ENCODE assay signal across 1 cellular context in the genomic region with DNA sequence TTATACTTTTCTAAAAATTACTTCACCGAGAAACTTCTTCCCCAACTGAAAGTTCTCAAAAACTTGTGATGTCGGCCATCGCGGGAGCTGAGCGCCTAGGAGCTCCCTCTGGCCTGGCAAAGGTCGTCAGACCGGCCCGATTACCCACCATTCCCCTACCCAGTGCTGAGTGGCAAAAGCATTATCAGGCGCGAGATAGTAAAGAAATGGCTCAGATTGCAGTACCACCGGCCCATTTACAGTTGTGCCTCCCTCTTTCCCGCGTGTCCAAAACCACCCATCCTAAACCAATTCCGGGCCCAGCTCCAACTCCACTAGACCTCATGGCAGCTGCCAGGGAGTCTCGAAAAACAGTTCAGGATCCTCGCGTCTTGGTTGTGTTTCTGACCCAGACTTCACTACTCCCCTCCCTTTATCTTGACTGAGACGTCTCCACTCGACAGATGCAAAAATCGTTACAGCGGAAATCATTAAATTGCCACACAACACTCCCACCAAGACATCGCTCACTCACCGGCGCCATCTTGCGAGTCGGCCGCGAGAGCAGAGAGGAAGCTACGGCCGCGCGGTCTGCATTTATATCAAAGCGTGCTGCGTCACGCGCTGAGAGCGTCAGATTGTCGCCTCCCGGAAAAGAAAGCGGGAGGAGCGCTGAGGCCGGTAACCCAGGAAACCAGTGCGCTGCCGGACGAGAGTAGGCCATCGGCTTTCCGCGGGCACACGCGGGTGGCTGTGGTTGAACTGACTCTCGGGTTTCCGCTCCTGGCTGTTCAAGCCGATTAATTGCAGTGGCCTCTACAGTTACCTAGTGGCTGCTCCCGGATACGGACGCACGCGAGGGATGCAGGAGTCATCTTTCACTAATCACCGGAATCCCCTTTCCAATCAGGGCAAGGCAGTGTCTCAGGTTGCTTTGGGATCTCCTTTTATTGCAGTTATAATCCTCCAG.
TF ChIP-seq lines count a peak whose summit lies in the region.

A gene (minus strand): TSS at position 551 of the 949 bp plus-strand sequence. CDS start 28 bp downstream, at position 523.

TF ChIP-seq in HepG2, 621 proteins besides CTCF, POLR2A, EP300 and RAD21 (continued from another document and continues in another):
- TF ChIP-seq ZNF766 (CRISPR knock-in tag; IDR thresholded peaks at IDR 0.05; ENCODE audit: borderline replicate concordance) (no peak; the same call in 1 of the 2 replicates), CAMTA2 (CRISPR knock-in tag; IDR thresholded peaks at IDR 0.05; ENCODE audit: borderline replicate concordance) (no peak), HDAC2 (CRISPR knock-in tag; IDR thresholded peaks at IDR 0.05) (peak; percentile 75), SALL1 (CRISPR knock-in tag; IDR thresholded peaks at IDR 0.05) (peak; percentile 91), HMGA1 (CRISPR knock-in tag; conservative IDR thresholded peaks at IDR 0.05) (no peak), SMAD9 (CRISPR knock-in tag; IDR thresholded peaks at IDR 0.05) (no peak), ZNF460 (CRISPR knock-in tag; IDR thresholded peaks at IDR 0.05; ENCODE audit: borderline replicate concordance) (no peak), REL (CRISPR knock-in tag; conservative IDR thresholded peaks at IDR 0.05) (peak; percentile 36; the same call in 1 of the 2 replicates), HCFC1 (IDR thresholded peaks at IDR 0.05; ENCODE audit: low read depth, low read length) (peak; percentile 40), ZNF101 (CRISPR knock-in tag; IDR thresholded peaks at IDR 0.05; ENCODE audit: borderline replicate concordance, low read depth) (no peak), SP2 (CRISPR knock-in tag; IDR thresholded peaks at IDR 0.05) (no peak), SRSF4 (IDR thresholded peaks at IDR 0.05; ENCODE audit: low read depth, low read length, poor library complexity, severe bottlenecking) (no peak), TEAD2 (CRISPR knock-in tag; IDR thresholded peaks at IDR 0.05) (no peak), KDM2A (CRISPR knock-in tag; IDR thresholded peaks at IDR 0.05; ENCODE audit: borderline replicate concordance, low read depth) (peak; percentile 90), ZNF605 (CRISPR knock-in tag; IDR thresholded peaks at IDR 0.05) (peak; percentile 81), ZNF558 (CRISPR knock-in tag; IDR thresholded peaks at IDR 0.05; ENCODE audit: borderline replicate concordance) (peak; percentile 84; the same call in 1 of the 2 replicates), AKAP8 (CRISPR knock-in tag; IDR thresholded peaks at IDR 0.05) (no peak), RARA (CRISPR knock-in tag; IDR thresholded peaks at IDR 0.05) (0 out of 2 replicates have a peak, but pooled peaks have one; percentile 28), BRCA1 (CRISPR knock-in tag; IDR thresholded peaks at IDR 0.05) (peak; percentile 44; the same call in 1 of the 2 replicates), ZNF543 (CRISPR knock-in tag; IDR thresholded peaks at IDR 0.05) (peak; percentile 76; the same call in 1 of the 2 replicates), ZNF274 (CRISPR knock-in tag; IDR thresholded peaks at IDR 0.05) (no peak), HOXA7 (CRISPR knock-in tag; IDR thresholded peaks at IDR 0.05) (no peak), HNRNPH1 (optimal IDR thresholded peaks at IDR 0.05; ENCODE audit: low read depth, low read length) (peak; percentile 24), PITX1 (CRISPR knock-in tag; IDR thresholded peaks at IDR 0.05) (peak; percentile 66; the same call in 1 of the 2 replicates), SIX4 (CRISPR knock-in tag; IDR thresholded peaks at IDR 0.05) (no peak), EHMT2 (IDR thresholded peaks at IDR 0.05; ENCODE audit: borderline replicate concordance, low read depth, low read length) (no peak), AGO1 (IDR thresholded peaks at IDR 0.05; ENCODE audit: low read depth, low read length, poor library complexity, severe bottlenecking) (no peak), ZNF569 (CRISPR knock-in tag; IDR thresholded peaks at IDR 0.05; ENCODE audit: borderline replicate concordance) (no peak), SP140L (CRISPR knock-in tag; IDR thresholded peaks at IDR 0.05; ENCODE audit: borderline replicate concordance) (no peak), ATM (IDR thresholded peaks at IDR 0.05; ENCODE audit: borderline replicate concordance) (no peak), KAT8 (CRISPR knock-in tag; IDR thresholded peaks at IDR 0.05) (peak; percentile 92), ZNF773 (CRISPR knock-in tag; IDR thresholded peaks at IDR 0.05; ENCODE audit: borderline replicate concordance) (no peak; the same call in 1 of the 2 replicates), CBFB (CRISPR knock-in tag; IDR thresholded peaks at IDR 0.05) (no peak)
- TF ChIP-seq, protein P1, sequence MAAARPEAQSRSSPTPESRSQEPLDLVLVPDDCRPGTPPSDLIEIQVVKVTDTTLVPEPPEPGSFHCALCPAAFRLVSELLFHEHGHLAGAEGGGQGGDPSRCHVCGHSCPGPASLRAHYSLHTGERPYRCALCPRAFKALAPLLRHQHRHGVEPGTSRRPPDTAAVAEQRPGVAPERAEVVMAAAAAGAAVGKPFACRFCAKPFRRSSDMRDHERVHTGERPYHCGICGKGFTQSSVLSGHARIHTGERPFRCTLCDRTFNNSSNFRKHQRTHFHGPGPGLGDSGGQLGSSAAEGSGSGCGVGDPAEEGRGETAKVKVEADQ (CRISPR knock-in tag; IDR thresholded peaks at IDR 0.05; ENCODE audit: borderline replicate concordance) = no peak
- TF ChIP-seq, protein P2, sequence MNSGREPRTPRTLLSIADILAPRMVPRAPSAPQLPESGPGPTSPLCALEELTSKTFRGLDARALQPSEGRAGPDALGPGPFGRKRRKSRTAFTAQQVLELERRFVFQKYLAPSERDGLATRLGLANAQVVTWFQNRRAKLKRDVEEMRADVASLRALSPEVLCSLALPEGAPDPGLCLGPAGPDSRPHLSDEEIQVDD (CRISPR knock-in tag; IDR thresholded peaks at IDR 0.05; ENCODE audit: borderline replicate concordance) = no peak
- TF ChIP-seq, protein P3, sequence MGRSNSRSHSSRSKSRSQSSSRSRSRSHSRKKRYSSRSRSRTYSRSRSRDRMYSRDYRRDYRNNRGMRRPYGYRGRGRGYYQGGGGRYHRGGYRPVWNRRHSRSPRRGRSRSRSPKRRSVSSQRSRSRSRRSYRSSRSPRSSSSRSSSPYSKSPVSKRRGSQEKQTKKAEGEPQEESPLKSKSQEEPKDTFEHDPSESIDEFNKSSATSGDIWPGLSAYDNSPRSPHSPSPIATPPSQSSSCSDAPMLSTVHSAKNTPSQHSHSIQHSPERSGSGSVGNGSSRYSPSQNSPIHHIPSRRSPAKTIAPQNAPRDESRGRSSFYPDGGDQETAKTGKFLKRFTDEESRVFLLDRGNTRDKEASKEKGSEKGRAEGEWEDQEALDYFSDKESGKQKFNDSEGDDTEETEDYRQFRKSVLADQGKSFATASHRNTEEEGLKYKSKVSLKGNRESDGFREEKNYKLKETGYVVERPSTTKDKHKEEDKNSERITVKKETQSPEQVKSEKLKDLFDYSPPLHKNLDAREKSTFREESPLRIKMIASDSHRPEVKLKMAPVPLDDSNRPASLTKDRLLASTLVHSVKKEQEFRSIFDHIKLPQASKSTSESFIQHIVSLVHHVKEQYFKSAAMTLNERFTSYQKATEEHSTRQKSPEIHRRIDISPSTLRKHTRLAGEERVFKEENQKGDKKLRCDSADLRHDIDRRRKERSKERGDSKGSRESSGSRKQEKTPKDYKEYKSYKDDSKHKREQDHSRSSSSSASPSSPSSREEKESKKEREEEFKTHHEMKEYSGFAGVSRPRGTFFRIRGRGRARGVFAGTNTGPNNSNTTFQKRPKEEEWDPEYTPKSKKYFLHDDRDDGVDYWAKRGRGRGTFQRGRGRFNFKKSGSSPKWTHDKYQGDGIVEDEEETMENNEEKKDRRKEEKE (IDR thresholded peaks at IDR 0.05) = no peak
- TF ChIP-seq, protein P4, sequence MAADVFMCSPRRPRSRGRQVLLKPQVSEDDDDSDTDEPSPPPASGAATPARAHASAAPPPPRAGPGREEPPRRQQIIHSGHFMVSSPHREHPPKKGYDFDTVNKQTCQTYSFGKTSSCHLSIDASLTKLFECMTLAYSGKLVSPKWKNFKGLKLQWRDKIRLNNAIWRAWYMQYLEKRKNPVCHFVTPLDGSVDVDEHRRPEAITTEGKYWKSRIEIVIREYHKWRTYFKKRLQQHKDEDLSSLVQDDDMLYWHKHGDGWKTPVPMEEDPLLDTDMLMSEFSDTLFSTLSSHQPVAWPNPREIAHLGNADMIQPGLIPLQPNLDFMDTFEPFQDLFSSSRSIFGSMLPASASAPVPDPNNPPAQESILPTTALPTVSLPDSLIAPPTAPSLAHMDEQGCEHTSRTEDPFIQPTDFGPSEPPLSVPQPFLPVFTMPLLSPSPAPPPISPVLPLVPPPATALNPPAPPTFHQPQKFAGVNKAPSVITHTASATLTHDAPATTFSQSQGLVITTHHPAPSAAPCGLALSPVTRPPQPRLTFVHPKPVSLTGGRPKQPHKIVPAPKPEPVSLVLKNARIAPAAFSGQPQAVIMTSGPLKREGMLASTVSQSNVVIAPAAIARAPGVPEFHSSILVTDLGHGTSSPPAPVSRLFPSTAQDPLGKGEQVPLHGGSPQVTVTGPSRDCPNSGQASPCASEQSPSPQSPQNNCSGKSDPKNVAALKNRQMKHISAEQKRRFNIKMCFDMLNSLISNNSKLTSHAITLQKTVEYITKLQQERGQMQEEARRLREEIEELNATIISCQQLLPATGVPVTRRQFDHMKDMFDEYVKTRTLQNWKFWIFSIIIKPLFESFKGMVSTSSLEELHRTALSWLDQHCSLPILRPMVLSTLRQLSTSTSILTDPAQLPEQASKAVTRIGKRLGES (CRISPR knock-in tag; IDR thresholded peaks at IDR 0.05; ENCODE audit: borderline replicate concordance) = no peak
- TF ChIP-seq, protein P5, sequence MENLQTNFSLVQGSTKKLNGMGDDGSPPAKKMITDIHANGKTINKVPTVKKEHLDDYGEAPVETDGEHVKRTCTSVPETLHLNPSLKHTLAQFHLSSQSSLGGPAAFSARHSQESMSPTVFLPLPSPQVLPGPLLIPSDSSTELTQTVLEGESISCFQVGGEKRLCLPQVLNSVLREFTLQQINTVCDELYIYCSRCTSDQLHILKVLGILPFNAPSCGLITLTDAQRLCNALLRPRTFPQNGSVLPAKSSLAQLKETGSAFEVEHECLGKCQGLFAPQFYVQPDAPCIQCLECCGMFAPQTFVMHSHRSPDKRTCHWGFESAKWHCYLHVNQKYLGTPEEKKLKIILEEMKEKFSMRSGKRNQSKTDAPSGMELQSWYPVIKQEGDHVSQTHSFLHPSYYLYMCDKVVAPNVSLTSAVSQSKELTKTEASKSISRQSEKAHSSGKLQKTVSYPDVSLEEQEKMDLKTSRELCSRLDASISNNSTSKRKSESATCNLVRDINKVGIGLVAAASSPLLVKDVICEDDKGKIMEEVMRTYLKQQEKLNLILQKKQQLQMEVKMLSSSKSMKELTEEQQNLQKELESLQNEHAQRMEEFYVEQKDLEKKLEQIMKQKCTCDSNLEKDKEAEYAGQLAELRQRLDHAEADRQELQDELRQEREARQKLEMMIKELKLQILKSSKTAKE (CRISPR knock-in tag; IDR thresholded peaks at IDR 0.05; ENCODE audit: borderline replicate concordance) = no peak
- TF ChIP-seq, protein P6, sequence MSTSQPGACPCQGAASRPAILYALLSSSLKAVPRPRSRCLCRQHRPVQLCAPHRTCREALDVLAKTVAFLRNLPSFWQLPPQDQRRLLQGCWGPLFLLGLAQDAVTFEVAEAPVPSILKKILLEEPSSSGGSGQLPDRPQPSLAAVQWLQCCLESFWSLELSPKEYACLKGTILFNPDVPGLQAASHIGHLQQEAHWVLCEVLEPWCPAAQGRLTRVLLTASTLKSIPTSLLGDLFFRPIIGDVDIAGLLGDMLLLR (CRISPR knock-in tag; IDR thresholded peaks at IDR 0.05) = 0 out of 2 replicates have a peak, but pooled peaks have one; percentile 24
- TF ChIP-seq, protein P7, sequence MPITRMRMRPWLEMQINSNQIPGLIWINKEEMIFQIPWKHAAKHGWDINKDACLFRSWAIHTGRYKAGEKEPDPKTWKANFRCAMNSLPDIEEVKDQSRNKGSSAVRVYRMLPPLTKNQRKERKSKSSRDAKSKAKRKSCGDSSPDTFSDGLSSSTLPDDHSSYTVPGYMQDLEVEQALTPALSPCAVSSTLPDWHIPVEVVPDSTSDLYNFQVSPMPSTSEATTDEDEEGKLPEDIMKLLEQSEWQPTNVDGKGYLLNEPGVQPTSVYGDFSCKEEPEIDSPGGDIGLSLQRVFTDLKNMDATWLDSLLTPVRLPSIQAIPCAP (CRISPR knock-in tag; IDR thresholded peaks at IDR 0.05; ENCODE audit: low read depth) = no peak
- TF ChIP-seq, protein P8, sequence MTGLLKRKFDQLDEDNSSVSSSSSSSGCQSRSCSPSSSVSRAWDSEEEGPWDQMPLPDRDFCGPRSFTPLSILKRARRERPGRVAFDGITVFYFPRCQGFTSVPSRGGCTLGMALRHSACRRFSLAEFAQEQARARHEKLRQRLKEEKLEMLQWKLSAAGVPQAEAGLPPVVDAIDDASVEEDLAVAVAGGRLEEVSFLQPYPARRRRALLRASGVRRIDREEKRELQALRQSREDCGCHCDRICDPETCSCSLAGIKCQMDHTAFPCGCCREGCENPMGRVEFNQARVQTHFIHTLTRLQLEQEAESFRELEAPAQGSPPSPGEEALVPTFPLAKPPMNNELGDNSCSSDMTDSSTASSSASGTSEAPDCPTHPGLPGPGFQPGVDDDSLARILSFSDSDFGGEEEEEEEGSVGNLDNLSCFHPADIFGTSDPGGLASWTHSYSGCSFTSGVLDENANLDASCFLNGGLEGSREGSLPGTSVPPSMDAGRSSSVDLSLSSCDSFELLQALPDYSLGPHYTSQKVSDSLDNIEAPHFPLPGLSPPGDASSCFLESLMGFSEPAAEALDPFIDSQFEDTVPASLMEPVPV (CRISPR knock-in tag; IDR thresholded peaks at IDR 0.05) = peak; percentile 97
- TF ChIP-seq, protein P9, sequence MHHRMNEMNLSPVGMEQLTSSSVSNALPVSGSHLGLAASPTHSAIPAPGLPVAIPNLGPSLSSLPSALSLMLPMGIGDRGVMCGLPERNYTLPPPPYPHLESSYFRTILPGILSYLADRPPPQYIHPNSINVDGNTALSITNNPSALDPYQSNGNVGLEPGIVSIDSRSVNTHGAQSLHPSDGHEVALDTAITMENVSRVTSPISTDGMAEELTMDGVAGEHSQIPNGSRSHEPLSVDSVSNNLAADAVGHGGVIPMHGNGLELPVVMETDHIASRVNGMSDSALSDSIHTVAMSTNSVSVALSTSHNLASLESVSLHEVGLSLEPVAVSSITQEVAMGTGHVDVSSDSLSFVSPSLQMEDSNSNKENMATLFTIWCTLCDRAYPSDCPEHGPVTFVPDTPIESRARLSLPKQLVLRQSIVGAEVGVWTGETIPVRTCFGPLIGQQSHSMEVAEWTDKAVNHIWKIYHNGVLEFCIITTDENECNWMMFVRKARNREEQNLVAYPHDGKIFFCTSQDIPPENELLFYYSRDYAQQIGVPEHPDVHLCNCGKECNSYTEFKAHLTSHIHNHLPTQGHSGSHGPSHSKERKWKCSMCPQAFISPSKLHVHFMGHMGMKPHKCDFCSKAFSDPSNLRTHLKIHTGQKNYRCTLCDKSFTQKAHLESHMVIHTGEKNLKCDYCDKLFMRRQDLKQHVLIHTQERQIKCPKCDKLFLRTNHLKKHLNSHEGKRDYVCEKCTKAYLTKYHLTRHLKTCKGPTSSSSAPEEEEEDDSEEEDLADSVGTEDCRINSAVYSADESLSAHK (CRISPR knock-in tag; IDR thresholded peaks at IDR 0.05; ENCODE audit: borderline replicate concordance) = no peak
- TF ChIP-seq, protein P10, sequence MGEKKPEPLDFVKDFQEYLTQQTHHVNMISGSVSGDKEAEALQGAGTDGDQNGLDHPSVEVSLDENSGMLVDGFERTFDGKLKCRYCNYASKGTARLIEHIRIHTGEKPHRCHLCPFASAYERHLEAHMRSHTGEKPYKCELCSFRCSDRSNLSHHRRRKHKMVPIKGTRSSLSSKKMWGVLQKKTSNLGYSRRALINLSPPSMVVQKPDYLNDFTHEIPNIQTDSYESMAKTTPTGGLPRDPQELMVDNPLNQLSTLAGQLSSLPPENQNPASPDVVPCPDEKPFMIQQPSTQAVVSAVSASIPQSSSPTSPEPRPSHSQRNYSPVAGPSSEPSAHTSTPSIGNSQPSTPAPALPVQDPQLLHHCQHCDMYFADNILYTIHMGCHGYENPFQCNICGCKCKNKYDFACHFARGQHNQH (CRISPR knock-in tag; IDR thresholded peaks at IDR 0.05) = peak; percentile 38; the same call in 1 of the 2 replicates
